ENCODE assay signal across 15 cellular contexts in genomic region chr14:105340821-105341408, GRCh38. TPM values are rescaled to one million over a fixed set of nuclear protein-coding genes. Genes with fewer than 3 reads are reported as not detected.
DNase-seq lines count a peak whose midpoint lies in the region; ATAC-seq and TF ChIP-seq lines count a peak whose summit lies in the region.
"Had no signal": no experiment of that assay in that cellular context is flagged by ENCODE, and none has a peak within 500 bp of the region (broad histone marks: within the 10 kb centered on the region; RNA-seq: fewer than 3 reads in every experiment).

No MANE protein-coding gene starts in this region.

- H3K36me3 Mint-ChIP-seq in nephron (ENCODE audit: low read depth), result peaks cover 15% of the 10 kb centered on the region

- peak overlapping the region in 1 of 4 donors; percentile 3 for H3K4me3 ChIP-seq in esophagus muscularis mucosa

- no peak for ATAC-seq in HG02973 (IDR thresholded peaks at IDR 0.05; ENCODE audit: unreplicated experiment)
- ATAC-seq in HG02588 (IDR thresholded peaks at IDR 0.05; ENCODE audit: unreplicated experiment), result no peak
- ATAC-seq: foreskin keratinocyte, HCT116, HepG2, left colon had no signal

- peak; percentile 24 for DNase-seq in AG08395 (ENCODE audit: low spot score)
- DNase-seq in SK-MEL-5 (ENCODE audit: low read depth, low spot score), result peak; percentile 33
- DNase-seq in esophagus muscularis mucosa (ENCODE audit: extremely low spot score), result no peak
- no peak for DNase-seq in KG1 (lab: John Stamatoyannopoulos, UW)
- DNase-seq in dedifferentiated amniotic fluid mesenchymal stem cell (ENCODE audit: extremely low spot score), result no peak
- DNase-seq: activated gamma-delta T cell treated with Interleukin-2 at 50 U/mL for 16 hours, foreskin keratinocyte, left colon, NCI-H187 had no signal

- H3K4me3 Mint-ChIP-seq in nephron, result peak overlapping the region in 1 of 3 experiments; percentile 60
- H3K4me3 Mint-ChIP-seq: T-helper 1 cell treated with Interleukin-12 subunit alpha and Interleukin-12 subunit beta and Interleukin-4 antibody, amounts not matched to agents 30 μg/mL and 1 μg/mL, for 36 hours had no signal

- H3K27ac ChIP-seq in esophagus muscularis mucosa (replicated peaks in 1 of 4), result peak overlapping the region; percentile 53 to 83 (median 72)
- H3K27ac ChIP-seq: foreskin keratinocyte had no signal

- H3K27me3 ChIP-seq in esophagus muscularis mucosa, result no peaks in the 10 kb centered on the region
- H3K27me3 ChIP-seq: foreskin keratinocyte had no signal

- peak overlapping the region; percentile 54 to 88 (median 77) for H3K27ac Mint-ChIP-seq in nephron
- H3K27ac Mint-ChIP-seq: T-helper 1 cell treated with Interleukin-12 subunit alpha and Interleukin-12 subunit beta and Interleukin-4 antibody, amounts not matched to agents 30 μg/mL and 1 μg/mL, for 36 hours had no signal

- H3K36me3 ChIP-seq in esophagus muscularis mucosa, result no peaks in the 10 kb centered on the region

- no peak for TF ChIP-seq EP300 in esophagus muscularis mucosa (IDR thresholded peaks at IDR 0.05)

- no peak for TF ChIP-seq POLR2A in esophagus muscularis mucosa (IDR thresholded peaks at IDR 0.05; ENCODE audit: low read depth)

- intact Hi-C loops in esophagus muscularis mucosa (cut with DNase I), result no loop called here

- H3K9me3 ChIP-seq in esophagus muscularis mucosa, result no peaks in the 10 kb centered on the region

- WGBS in esophagus muscularis mucosa, result 24% methylated on average over 13 of the region's 15 CpGs

- TF ChIP-seq CTCF in esophagus muscularis mucosa (IDR thresholded peaks at IDR 0.05), result no peak
- TF ChIP-seq CTCF in nephron (IDR thresholded peaks at IDR 0.05; ENCODE audit: unreplicated experiment in 3 of 3), result no peak

- peaks cover 5% of the 10 kb centered on the region for H3K9me3 Mint-ChIP-seq in nephron

- peaks cover 42 to 77% (median 62%) of the 10 kb centered on the region in 4 donors for H3K4me1 ChIP-seq in esophagus muscularis mucosa
- H3K4me1 ChIP-seq: foreskin keratinocyte had no signal

- H3K4me1 Mint-ChIP-seq in nephron, result peaks cover 48% of the 10 kb centered on the region

- H3K27me3 Mint-ChIP-seq in nephron (ENCODE audit: low read depth), result peaks cover 3% of the 10 kb centered on the region

- in situ Hi-C loops in SK-MEL-5 (cut with HindIII; ENCODE audit: low pct_unique_long_range_greater_than_20kb, low sequenced_read_pairs), result no loop called here

RNA-seq across cellular contexts. Expression of gene PACS2, which starts 26.4 kb away (rescaled TPM):
- total RNA-seq in SK-MEL-5 (2014; rRNA removed; shearing (Covaris generic)), result 26.0 and 32.3 TPM in 2 replicates
- 42.7 and 64.0 TPM in 2 replicates for polyA plus RNA-seq in SK-MEL-5 (2015; cell fraction: cytosol; rRNA removed)
- 150 and 167 TPM in 2 replicates for polyA plus RNA-seq in SK-MEL-5 (2015; cell fraction: nucleus; rRNA removed)
- total RNA-seq in esophagus muscularis mucosa, result 10 to 100 TPM; 59.8 to 97.4 (median 71.2) TPM

RNA-seq across cellular contexts. Expression of gene BRF1, which starts 40.1 kb away (rescaled TPM):
- 22.7 and 23.4 TPM in 2 replicates for total RNA-seq in SK-MEL-5 (2014; rRNA removed; shearing (Covaris generic))
- 32.9 and 38.9 TPM in 2 replicates for polyA plus RNA-seq in SK-MEL-5 (2015; cell fraction: cytosol; rRNA removed)
- polyA plus RNA-seq in SK-MEL-5 (2015; cell fraction: nucleus; rRNA removed), result 71.9 and 78.8 TPM in 2 replicates
- 10 to 100 TPM; 23.0 to 47.3 (median 41.4) TPM for total RNA-seq in esophagus muscularis mucosa

RNA-seq across cellular contexts. Expression of gene TEX22, which starts 57.4 kb away (rescaled TPM):
- 0.26 and 0.32 TPM in 2 replicates for total RNA-seq in SK-MEL-5 (2014; rRNA removed; shearing (Covaris generic))
- 0.21 and 0.27 TPM in 2 replicates for polyA plus RNA-seq in SK-MEL-5 (2015; cell fraction: cytosol; rRNA removed)
- polyA plus RNA-seq in SK-MEL-5 (2015; cell fraction: nucleus; rRNA removed), result 6.2 and 7.9 TPM in 2 replicates
- total RNA-seq in esophagus muscularis mucosa, result under 1 TPM in 3 of 4 donors, not detected in 1; under 0.01 to 0.19 (median 0.17) TPM

Comparison
In these comparisons a context has a peak if more than half of its experiments do, and no peak if none do; other contexts are left out.
1. DNase-seq: peak in AG08395 (single experiment) and SK-MEL-5 (single experiment); none in esophagus muscularis mucosa (single experiment), KG1 (single experiment) and dedifferentiated amniotic fluid mesenchymal stem cell (single experiment).